19 cellular contexts compared by ENCODE assay signal in the genomic region with DNA sequence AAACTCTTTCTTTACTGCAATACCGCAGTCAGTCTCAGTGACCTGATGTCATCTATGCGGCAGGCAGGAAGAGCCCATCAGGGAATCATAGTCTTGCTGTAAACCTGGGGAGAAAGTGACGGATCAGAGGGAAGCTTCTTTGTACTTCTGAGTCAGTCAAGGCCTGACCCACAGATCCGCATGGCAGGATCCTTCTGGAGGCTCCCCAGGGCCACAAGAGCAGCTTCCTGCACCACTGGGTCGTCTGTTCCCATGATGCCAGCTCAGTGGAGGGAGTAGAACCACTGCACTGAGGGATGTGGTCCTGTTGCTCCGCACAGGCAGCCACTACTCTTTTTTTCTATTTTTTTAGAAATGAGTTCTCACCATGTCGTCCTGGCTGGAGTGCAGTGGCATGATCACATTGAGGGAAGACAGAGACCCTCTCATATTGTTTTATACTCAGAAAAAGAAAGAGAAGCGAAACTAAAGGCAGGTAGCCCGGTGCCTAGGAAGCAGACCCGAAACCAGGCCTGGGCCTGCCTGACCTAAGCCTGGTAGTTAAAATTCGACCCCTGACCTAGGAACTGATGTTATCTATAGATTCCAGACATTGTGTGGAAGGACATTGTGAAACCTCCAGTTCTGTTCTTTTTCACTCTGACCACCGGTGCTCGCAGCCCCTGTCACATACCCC. TPM values are rescaled to one million over a fixed set of nuclear protein-coding genes. Genes with fewer than 3 reads are reported as not detected.
DNase-seq lines count a peak whose midpoint lies in the region; ATAC-seq and TF ChIP-seq lines count a peak whose summit lies in the region.
"Had no signal": no experiment of that assay in that cellular context is flagged by ENCODE, and none has a peak within 500 bp of the region (broad histone marks: within the 10 kb centered on the region; RNA-seq: fewer than 3 reads in every experiment).

No MANE protein-coding gene starts in this region.

- H3K27me3 Mint-ChIP-seq in GM23338 (ENCODE audit: insufficient read depth, low read depth, poor library complexity) (peaks cover 11% of the 10 kb centered on the region), mesothelial cell of epicardium (ENCODE audit: low read depth) (no peaks in the 10 kb centered on the region), MCF 10A (ENCODE audit: insufficient read depth, unreplicated experiment) (no peaks in the 10 kb centered on the region)
- H3K27me3 Mint-ChIP-seq in activated T-helper 17 cell treated with anti-CD3 and anti-CD28 coated beads, Interleukin-2, amount 50 U/mL, for 72 hours = no peaks in the 10 kb centered on the region
- H3K27me3 Mint-ChIP-seq: natural killer cell treated with Interleukin-12 subunit alpha and Interleukin-12 subunit beta and Interleukin-15 and Interleukin-18, amount 100 ng/mL, for 72 hours had no signal

- CTCF ChIA-PET in MCF 10A (lab: Yijun Ruan, JAX) = no interaction called here

- H3K27me3 ChIP-seq in BLaER1 (no peaks in the 10 kb centered on the region), GM23338 (ENCODE audit: insufficient read depth) (no peaks in the 10 kb centered on the region)

- peaks cover 10% of the 10 kb centered on the region; the same call in 1 of the 2 replicates for H3F3A ChIP-seq in GM23338 (replicated peaks; ENCODE audit: low read depth)

- H3K36me3 Mint-ChIP-seq in GM23338 (ENCODE audit: low read depth) (peaks cover 8% of the 10 kb centered on the region), mesothelial cell of epicardium (peaks cover 2% of the 10 kb centered on the region), MCF 10A (ENCODE audit: insufficient read depth, unreplicated experiment) (peaks cover 5% of the 10 kb centered on the region)
- no peaks in the 10 kb centered on the region for H3K36me3 Mint-ChIP-seq in activated T-helper 17 cell treated with anti-CD3 and anti-CD28 coated beads, Interleukin-2, amount 50 U/mL, for 72 hours (ENCODE audit: low read depth)
- H3K36me3 Mint-ChIP-seq in stimulated activated effector memory CD8-positive, alpha-beta T cell treated with anti-CD3 and anti-CD28 coated beads, Interleukin-12 subunit alpha, Interleukin-12 subunit beta, amount 100 ng/mL, for 72 hours = no peaks in the 10 kb centered on the region
- H3K36me3 Mint-ChIP-seq: CD14-positive monocyte; natural killer cell treated with Interleukin-12 subunit alpha and Interleukin-12 subunit beta and Interleukin-15 and Interleukin-18, amount 100 ng/mL, for 72 hours had no signal

- H3K4me1 ChIP-seq in BLaER1 (peaks cover 20% of the 10 kb centered on the region), GM23338 (ENCODE audit: insufficient read depth) (peaks cover 14% of the 10 kb centered on the region)
- H3K4me1 ChIP-seq: psoas muscle had no signal

- intact Hi-C loops in MCF 10A (cut with micrococcal nuclease) = no loop called here

- H3K9me2 ChIP-seq in GM23338 (ENCODE audit: insufficient read depth) = 0 out of 2 replicates have a peak, but pooled peaks cover 5% of the 10 kb centered on the region

- H3K4me1 Mint-ChIP-seq in GM23338 = peaks cover 47% of the 10 kb centered on the region
- no peaks in the 10 kb centered on the region for H3K4me1 Mint-ChIP-seq in activated T-helper 17 cell treated with anti-CD3 and anti-CD28 coated beads, Interleukin-2, amount 50 U/mL, for 72 hours
- H3K4me1 Mint-ChIP-seq in mesothelial cell of epicardium = peaks cover 52% of the 10 kb centered on the region
- H3K4me1 Mint-ChIP-seq in stimulated activated effector memory CD8-positive, alpha-beta T cell treated with anti-CD3 and anti-CD28 coated beads, Interleukin-12 subunit alpha, Interleukin-12 subunit beta, amount 100 ng/mL, for 72 hours = no peaks in the 10 kb centered on the region
- H3K4me1 Mint-ChIP-seq in MCF 10A (ENCODE audit: insufficient read depth, unreplicated experiment) = no peaks in the 10 kb centered on the region

- H4K20me1 ChIP-seq in BLaER1 (no peaks in the 10 kb centered on the region), GM23338 (replicated peaks; ENCODE audit: insufficient read depth) (no peaks in the 10 kb centered on the region)

- no TSS peak for BruUV-seq in MCF 10A (replicated peaks; lab: Mats Ljungman, UMichigan)

- POLR2A ChIA-PET in MCF 10A (lab: Yijun Ruan, JAX) = interaction anchor here (0.6 to 1.2 kb wide), 3 partner anchors 12 to 39 kb away, joined by 3 to 6 read pairs (median 4); a partner anchor contains a TSS

- no peak overlapping the region for H3K4me3 Mint-ChIP-seq in GM23338
- no peak overlapping the region for H3K4me3 Mint-ChIP-seq in activated T-helper 17 cell treated with anti-CD3 and anti-CD28 coated beads, Interleukin-2, amount 50 U/mL, for 72 hours
- no peak overlapping the region for H3K4me3 Mint-ChIP-seq in mesothelial cell of epicardium
- no peak overlapping the region for H3K4me3 Mint-ChIP-seq in stimulated activated effector memory CD8-positive, alpha-beta T cell treated with anti-CD3 and anti-CD28 coated beads, Interleukin-12 subunit alpha, Interleukin-12 subunit beta, amount 100 ng/mL, for 72 hours
- H3K4me3 Mint-ChIP-seq in MCF 10A (ENCODE audit: unreplicated experiment) = no peak overlapping the region
- H3K4me3 Mint-ChIP-seq: CD14-positive monocyte; natural killer cell treated with Interleukin-12 subunit alpha and Interleukin-12 subunit beta and Interleukin-15 and Interleukin-18, amount 100 ng/mL, for 72 hours had no signal

- H3K9me3 Mint-ChIP-seq in GM23338 = no peaks in the 10 kb centered on the region
- no peaks in the 10 kb centered on the region for H3K9me3 Mint-ChIP-seq in activated T-helper 17 cell treated with anti-CD3 and anti-CD28 coated beads, Interleukin-2, amount 50 U/mL, for 72 hours
- H3K9me3 Mint-ChIP-seq in mesothelial cell of epicardium = no peaks in the 10 kb centered on the region
- H3K9me3 Mint-ChIP-seq in stimulated activated effector memory CD8-positive, alpha-beta T cell treated with anti-CD3 and anti-CD28 coated beads, Interleukin-12 subunit alpha, Interleukin-12 subunit beta, amount 100 ng/mL, for 72 hours = no peaks in the 10 kb centered on the region
- no peaks in the 10 kb centered on the region for H3K9me3 Mint-ChIP-seq in MCF 10A (ENCODE audit: unreplicated experiment)
- H3K9me3 Mint-ChIP-seq: CD14-positive monocyte; natural killer cell treated with Interleukin-12 subunit alpha and Interleukin-12 subunit beta and Interleukin-15 and Interleukin-18, amount 100 ng/mL, for 72 hours had no signal

- no peak for DNase-seq in GM23338 (ENCODE audit: low spot score)
- no peak for DNase-seq in mesothelial cell of epicardium (ENCODE audit: low spot score in 2 of 2, unreplicated experiment in 2 of 2)
- DNase-seq in stimulated activated effector memory CD8-positive, alpha-beta T cell treated with anti-CD3 and anti-CD28 coated beads, Interleukin-12 subunit alpha, Interleukin-12 subunit beta, amount 100 ng/mL, for 72 hours (ENCODE audit: low spot score in 2 of 2) = no peak
- DNase-seq in MCF 10A (ENCODE audit: unreplicated experiment) = no peak
- DNase-seq in NCI-H524 (lab: John Stamatoyannopoulos, UW) = no peak
- DNase-seq in AG08395 (ENCODE audit: low spot score) = no peak
- DNase-seq: activated CD4-positive, alpha-beta T cell treated with anti-CD3 and anti-CD28 coated beads, Interleukin-2, amount 50 U/mL, for 1 hour; activated CD8-positive, alpha-beta memory T cell treated with anti-CD3 and anti-CD28 coated beads, Interleukin-2, amount 50 U/mL, for 48 hours; activated gamma-delta T cell treated with Interleukin-2 at 50 U/mL for 16 hours; cerebellar nuclear complex; NCI-H774; psoas muscle had no signal

- 0 out of 2 replicates have a peak overlapping the region, but pooled peaks have one; percentile 13 for H3K27ac ChIP-seq in BLaER1
- peak overlapping the region; percentile 65; the same call in 1 of the 2 replicates for H3K27ac ChIP-seq in GM23338 (ENCODE audit: low read depth)
- H3K27ac ChIP-seq: KMS-11, psoas muscle had no signal

- H3K27ac Mint-ChIP-seq in GM23338 (peak overlapping the region; percentile 86), mesothelial cell of epicardium (peak overlapping the region; percentile 89), MCF 10A (ENCODE audit: low read depth, unreplicated experiment) (no peak overlapping the region)
- peak overlapping the region; percentile 29 for H3K27ac Mint-ChIP-seq in activated T-helper 17 cell treated with anti-CD3 and anti-CD28 coated beads, Interleukin-2, amount 50 U/mL, for 72 hours
- no peak overlapping the region for H3K27ac Mint-ChIP-seq in stimulated activated effector memory CD8-positive, alpha-beta T cell treated with anti-CD3 and anti-CD28 coated beads, Interleukin-12 subunit alpha, Interleukin-12 subunit beta, amount 100 ng/mL, for 72 hours
- H3K27ac Mint-ChIP-seq: CD14-positive monocyte; natural killer cell treated with Interleukin-12 subunit alpha and Interleukin-12 subunit beta and Interleukin-15 and Interleukin-18, amount 100 ng/mL, for 72 hours had no signal

- no peak for TF ChIP-seq CTCF in GM23338 (conservative IDR thresholded peaks at IDR 0.05; ENCODE audit: low read depth in 2 of 2)
- TF ChIP-seq CTCF in mesothelial cell of epicardium (IDR thresholded peaks at IDR 0.05; ENCODE audit: unreplicated experiment) = no peak
- TF ChIP-seq CTCF in MCF 10A (IDR thresholded peaks at IDR 0.05; ENCODE audit: unreplicated experiment) = no peak

- H3K79me2 ChIP-seq in GM23338 (replicated peaks; ENCODE audit: insufficient read depth) = no peaks in the 10 kb centered on the region; the same call in 1 of the 2 replicates

- H2AFZ ChIP-seq in GM23338 = no peak overlapping the region

- H3K9me3 ChIP-seq in BLaER1 = no peaks in the 10 kb centered on the region
- H3K9me3 ChIP-seq: psoas muscle had no signal

- H3K36me3 ChIP-seq in BLaER1 = no peaks in the 10 kb centered on the region
- no peaks in the 10 kb centered on the region for H3K36me3 ChIP-seq in GM23338 (ENCODE audit: insufficient read depth)

- H3K4me3 ChIP-seq in BLaER1 = no peak overlapping the region
- no peak overlapping the region for H3K4me3 ChIP-seq in GM23338
- H3K4me3 ChIP-seq: psoas muscle had no signal

- H3K9ac ChIP-seq in BLaER1 = peak overlapping the region; percentile 35; the same call in 1 of the 2 replicates
- H3K9ac ChIP-seq: KMS-11 had no signal

- H3K4me2 ChIP-seq in BLaER1 = peak overlapping the region; percentile 50
- no peak overlapping the region for H3K4me2 ChIP-seq in GM23338
- H3K4me2 ChIP-seq: KMS-11 had no signal

- no peak for ATAC-seq in GM23338
- ATAC-seq in activated T-helper 17 cell treated with anti-CD3 and anti-CD28 coated beads, Interleukin-2, amount 50 U/mL, for 72 hours (replicated peaks) = no peak
- no peak for ATAC-seq in stimulated activated effector memory CD8-positive, alpha-beta T cell treated with anti-CD3 and anti-CD28 coated beads, Interleukin-12 subunit alpha, Interleukin-12 subunit beta, amount 100 ng/mL, for 72 hours
- ATAC-seq: HCT116; natural killer cell treated with Interleukin-12 subunit alpha and Interleukin-12 subunit beta and Interleukin-15 and Interleukin-18, amount 100 ng/mL, for 72 hours; psoas muscle had no signal

RNA-seq across cellular contexts. Expression of a gene that starts 6.3 kb away (rescaled TPM):
- 37.0 and 44.2 TPM in 2 replicates for total RNA-seq in GM23338 (2014; rRNA removed; shearing (Covaris generic))
- polyA plus RNA-seq in GM23338 (2016; fragmentation: Nextera tagmentation; extraction: Ambion mirVana) = 31.7 and 34.1 TPM in 2 replicates
- total RNA-seq in activated T-helper 17 cell treated with anti-CD3 and anti-CD28 coated beads, Interleukin-2, amount 50 U/mL, for 72 hours = under 1 TPM; 0.13 to 0.29 TPM
- total RNA-seq in mesothelial cell of epicardium = 2.9 to 4.5 TPM (median 4.5 TPM) in 3 replicates
- total RNA-seq in MCF 10A (2022) = not detected in 2 replicates
- total RNA-seq: lung microvascular endothelial cell; natural killer cell treated with Interleukin-12 subunit alpha and Interleukin-12 subunit beta and Interleukin-15 and Interleukin-18, amount 100 ng/mL, for 72 hours; psoas muscle had no signal
- polyA plus RNA-seq: CD14-positive monocyte had no signal

RNA-seq across cellular contexts. Expression of a gene that starts 38.6 kb away (rescaled TPM):
- total RNA-seq in GM23338 (2014; rRNA removed; shearing (Covaris generic)) = 42.4 and 51.5 TPM in 2 replicates
- 71.2 and 75.5 TPM in 2 replicates for polyA plus RNA-seq in GM23338 (2016; fragmentation: Nextera tagmentation; extraction: Ambion mirVana)
- total RNA-seq in activated T-helper 17 cell treated with anti-CD3 and anti-CD28 coated beads, Interleukin-2, amount 50 U/mL, for 72 hours = 10 to 100 TPM; 18.8 to 30.6 TPM
- total RNA-seq in mesothelial cell of epicardium = 34.1 to 36.7 TPM (median 34.4 TPM) in 3 replicates
- total RNA-seq in MCF 10A (2022) = 70.0 and 79.7 TPM in 2 replicates

RNA-seq across cellular contexts. Expression of a gene that starts 42.7 kb away (rescaled TPM):
- total RNA-seq in GM23338 (2014; rRNA removed; shearing (Covaris generic)) = 21.9 and 29.9 TPM in 2 replicates
- 76.7 and 79.9 TPM in 2 replicates for polyA plus RNA-seq in GM23338 (2016; fragmentation: Nextera tagmentation; extraction: Ambion mirVana)
- total RNA-seq in activated T-helper 17 cell treated with anti-CD3 and anti-CD28 coated beads, Interleukin-2, amount 50 U/mL, for 72 hours = 10 to 100 TPM; 18.0 to 29.6 TPM
- 31.9 to 33.9 TPM (median 32.8 TPM) in 3 replicates for total RNA-seq in mesothelial cell of epicardium
- total RNA-seq in MCF 10A (2022) = 13.4 and 15.0 TPM in 2 replicates

RNA-seq across cellular contexts. Expression of a gene that starts 52.4 kb away (rescaled TPM):
- 50.2 TPM in 2 replicates for total RNA-seq in GM23338 (2014; rRNA removed; shearing (Covaris generic))
- polyA plus RNA-seq in GM23338 (2016; fragmentation: Nextera tagmentation; extraction: Ambion mirVana) = 20.3 and 22.5 TPM in 2 replicates
- total RNA-seq in activated T-helper 17 cell treated with anti-CD3 and anti-CD28 coated beads, Interleukin-2, amount 50 U/mL, for 72 hours = 10 to 100 TPM; 20.1 to 52.0 TPM
- total RNA-seq in mesothelial cell of epicardium (19.9 to 21.7 TPM (median 19.9 TPM) in 3 replicates), MCF 10A (2022) (20.7 and 34.4 TPM in 2 replicates)

Comparison
In these comparisons a context has a peak if more than half of its experiments do, and no peak if none do; other contexts are left out.
1. H3K27ac Mint-ChIP-seq: peak in GM23338 (single experiment), activated T-helper 17 cell treated with anti-CD3 and anti-CD28 coated beads, Interleukin-2, amount 50 U/mL, for 72 hours (single experiment) and mesothelial cell of epicardium (single experiment); none in stimulated activated effector memory CD8-positive, alpha-beta T cell treated with anti-CD3 and anti-CD28 coated beads, Interleukin-12 subunit alpha, Interleukin-12 subunit beta, amount 100 ng/mL, for 72 hours (single experiment) and MCF 10A (single experiment).